ENCODE assay signal across 9 cellular contexts in genomic region chr7:108003591-108003935, GRCh38. TPM values are rescaled to one million over a fixed set of nuclear protein-coding genes. Genes with fewer than 3 reads are reported as not detected.
A peak's percentile ranks its signal among the peaks of the same experiment; 100 is the strongest.
DNase-seq lines count a peak whose midpoint lies in the region; ATAC-seq, FAIRE-seq and TF ChIP-seq lines count a peak whose summit lies in the region.
"Had no signal": no experiment of that assay in that cellular context is flagged by ENCODE, and none has a peak within 500 bp of the region (broad histone marks: within the 10 kb centered on the region; RNA-seq: fewer than 3 reads in every experiment).

No MANE protein-coding gene starts in this region.

- H2AFZ ChIP-seq in neuron (ENCODE audit: low read depth, low read length), result peak overlapping the region; percentile 97

- H3K36me3 ChIP-seq in BJ (ENCODE audit: control insufficient read depth, insufficient read depth, low read length) (peaks cover 2% of the 10 kb centered on the region), Peyer's patch (no peaks in the 10 kb centered on the region), esophagus (ENCODE audit: control insufficient read depth in 2 of 2, insufficient read depth in 2 of 2, low read length in 1 of 2) (no peaks in the 10 kb centered on the region), neuron (ENCODE audit: insufficient read depth, low read length) (no peaks in the 10 kb centered on the region)

- H3K4me3 ChIP-seq in BJ (ENCODE audit: low read depth, low read length), result peak overlapping the region; percentile 66
- H3K4me3 ChIP-seq in Peyer's patch, result peak overlapping the region; percentile 43 to 89 (median 55)
- peak overlapping the region; percentile 65 to 70 for H3K4me3 ChIP-seq in esophagus (ENCODE audit: low read depth in 1 of 2, low read length in 2 of 2)
- peak overlapping the region; percentile 59 for H3K4me3 ChIP-seq in neuron (ENCODE audit: low read length)

- no peak for TF ChIP-seq POLR2A in Peyer's patch (IDR thresholded peaks at IDR 0.05)

- POLR2A ChIA-PET in BJ (lab: Charles Lee), result no interaction called here

- H3K9me3 ChIP-seq in Peyer's patch (no peaks in the 10 kb centered on the region), esophagus (ENCODE audit: control insufficient read depth in 2 of 2, insufficient read depth in 1 of 2, low read depth in 1 of 2, low read length in 1 of 2) (no peaks in the 10 kb centered on the region), neuron (ENCODE audit: low read length) (peaks cover 9% of the 10 kb centered on the region)

- DNase-seq in BJ (ENCODE audit: low read depth), result no peak
- no peak for DNase-seq in Peyer's patch
- no peak for DNase-seq in D721Med (ENCODE audit: insufficient read length, low spot score)
- no peak for DNase-seq in hypothalamus (lab: John Stamatoyannopoulos, UW)
- no peak for DNase-seq in amygdala (lab: John Stamatoyannopoulos, UW)
- DNase-seq: activated gamma-delta T cell had no signal

- WGBS in esophagus, 2 donors, result 45 to 49% methylated on average over 15 of the region's 15 CpGs

- CTCF ChIA-PET in BJ (lab: Yijun Ruan, JAX), result interaction anchor here (1.7 kb wide), 2 partner anchors 13 to 143 kb away, joined by 11 read pairs; no protein-coding TSS in a partner anchor

- H3K27me3 ChIP-seq in BJ (ENCODE audit: control insufficient read depth, insufficient read depth, low read length) (no peaks in the 10 kb centered on the region; the same call in 1 of the 2 replicates), Peyer's patch (no peaks in the 10 kb centered on the region), esophagus (ENCODE audit: control insufficient read depth in 1 of 2, insufficient read depth in 2 of 2, low read length in 2 of 2) (no peaks in the 10 kb centered on the region), neuron (ENCODE audit: insufficient read depth, low read length) (peaks cover 27% of the 10 kb centered on the region)

- H3K4me1 ChIP-seq in Peyer's patch, result peaks cover 0 to 39% (median 3%) of the 10 kb centered on the region in 4 donors
- H3K4me1 ChIP-seq in esophagus (ENCODE audit: control insufficient read depth in 2 of 2, insufficient read depth in 2 of 2, low read length in 1 of 2), result peaks cover 4 to 5% of the 10 kb centered on the region in 2 donors
- H3K4me1 ChIP-seq in neuron (ENCODE audit: insufficient read depth, low read length), result peaks cover 7% of the 10 kb centered on the region

- H3K27ac ChIP-seq in Peyer's patch, result peak overlapping the region; percentile 58 to 90 (median 75)
- H3K27ac ChIP-seq in esophagus (ENCODE audit: low read depth in 2 of 2, low read length in 1 of 2), result peak overlapping the region; percentile 26 to 42

- no peak for TF ChIP-seq CTCF in BJ (IDR thresholded peaks at IDR 0.05; ENCODE audit: insufficient read depth, low read depth, low read length)
- no peak for TF ChIP-seq CTCF in Peyer's patch (IDR thresholded peaks at IDR 0.05)
- TF ChIP-seq CTCF in D721Med (IDR thresholded peaks at IDR 0.05; ENCODE audit: insufficient read depth, missing control alignments), result no peak

- FAIRE-seq in D721Med (lab: Jason Lieb, UNC), result no peak

- no peak for ATAC-seq in HG02852 (IDR thresholded peaks at IDR 0.05; ENCODE audit: unreplicated experiment)

RNA-seq across cellular contexts. Expression of gene LAMB1, which starts 0.6 kb away (rescaled TPM):
- polyA plus RNA-seq in BJ (2011; rRNA removed) (171 and 204 TPM in 2 replicates), esophagus (10 to 100 TPM; 25.2 to 27.5 TPM)
- 299 and 304 TPM in 2 replicates for polyA minus RNA-seq in BJ (2011; rRNA and poly(A)+ RNA removed)
- 100 to 1,000 TPM in 3 of 4 donors, 10 to 100 TPM in 1; 97.6 to 821 (median 155) TPM for total RNA-seq in Peyer's patch
